In the genomic region with DNA sequence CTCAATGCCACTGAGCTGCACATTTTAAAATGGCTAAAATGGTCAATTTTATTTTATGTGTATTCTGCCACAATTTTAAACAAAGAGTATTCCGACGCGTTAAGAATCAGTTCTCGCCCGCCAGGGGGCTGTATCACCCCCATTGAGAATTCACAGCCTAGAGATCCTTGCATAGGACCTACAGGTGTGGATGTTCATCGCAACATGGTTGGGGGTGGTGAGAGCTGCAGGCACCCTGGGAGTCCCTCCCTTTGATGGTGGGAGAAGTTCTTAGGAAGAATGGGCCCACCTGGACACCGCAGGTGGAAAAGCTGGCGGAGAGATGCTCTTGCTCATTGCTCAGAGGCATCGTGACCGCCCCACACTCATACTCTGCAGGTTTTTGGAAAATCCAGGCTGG, we compare ENCODE assay signal across 1 cellular context.
TF ChIP-seq lines count a peak whose summit lies in the region.

No MANE protein-coding gene starts in this region.

TF ChIP-seq in HCT116, 20 proteins besides CTCF, POLR2A, EP300 and RAD21 (continued from another document):
- TF ChIP-seq TCF7L2 (IDR thresholded peaks at IDR 0.05; ENCODE audit: borderline replicate concordance, extremely low read depth, insufficient read depth, insufficient read length) = no peak
- TF ChIP-seq ZFX (IDR thresholded peaks at IDR 0.05) = no peak
- no peak for TF ChIP-seq EGR1 (IDR thresholded peaks at IDR 0.05; ENCODE audit: low read depth)
- TF ChIP-seq EZH2phosphoT487 (IDR thresholded peaks at IDR 0.05; ENCODE audit: borderline replicate concordance) = no peak
- no peak for TF ChIP-seq CBX3 (IDR thresholded peaks at IDR 0.05; ENCODE audit: low read depth)
- no peak for TF ChIP-seq EZH2 (IDR thresholded peaks at IDR 0.05)
- TF ChIP-seq, protein P1, sequence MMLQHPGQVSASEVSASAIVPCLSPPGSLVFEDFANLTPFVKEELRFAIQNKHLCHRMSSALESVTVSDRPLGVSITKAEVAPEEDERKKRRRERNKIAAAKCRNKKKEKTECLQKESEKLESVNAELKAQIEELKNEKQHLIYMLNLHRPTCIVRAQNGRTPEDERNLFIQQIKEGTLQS (IDR thresholded peaks at IDR 0.05) = no peak
- no peak for TF ChIP-seq JUND (IDR thresholded peaks at IDR 0.05)
